ENCODE assay signal across 12 cellular contexts in the genomic region with DNA sequence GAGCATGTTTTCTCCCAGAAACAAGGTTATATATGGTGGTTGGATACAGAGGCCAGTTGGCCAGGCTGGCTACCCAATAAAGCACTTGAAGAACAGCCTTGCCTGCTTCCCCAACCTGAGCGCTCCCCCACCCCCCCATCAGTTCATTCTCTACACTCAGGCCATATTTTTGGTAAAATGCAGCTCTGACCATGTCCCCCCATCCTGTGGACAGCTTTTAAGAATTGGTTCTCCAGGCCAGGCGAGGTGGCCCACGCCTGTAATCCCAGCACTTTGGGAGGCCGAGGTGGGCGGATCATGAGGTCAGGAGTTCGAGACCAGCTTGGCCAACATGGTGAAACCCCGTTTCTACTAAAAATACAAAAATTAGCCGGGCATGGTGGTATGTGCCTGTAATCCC. TPM values are rescaled to one million over a fixed set of nuclear protein-coding genes. Genes with fewer than 3 reads are reported as not detected.
A peak's percentile ranks its signal among the peaks of the same experiment; 100 is the strongest.
DNase-seq lines count a peak whose midpoint lies in the region; ATAC-seq, FAIRE-seq and TF ChIP-seq lines count a peak whose summit lies in the region.
"Not testable (repeated sequence)": the region's sequence is repeated elsewhere in the genome, so short reads cannot be mapped to it uniquely, and the experiment has no call there.
"Had no signal": no experiment of that assay in that cellular context is flagged by ENCODE, and none has a peak within 500 bp of the region (broad histone marks: within the 10 kb centered on the region; RNA-seq: fewer than 3 reads in every experiment).

No MANE protein-coding gene starts in this region.

- in situ Hi-C loops in transverse colon (cut with MboI; ENCODE audit: low pct_ligation_motif_present in 1 of 4, low pct_unique_long_range_greater_than_20kb in 1 of 4, low sequenced_read_pairs in 3 of 4): not testable (repeated sequence)

- CTCF ChIA-PET in Caco-2 (lab: Charles Lee): interaction anchor here (1.4 to 1.7 kb wide), 2 partner anchors 13 to 15 kb away, joined by 3 to 9 read pairs; no protein-coding TSS in a partner anchor

- H3K79me2 ChIP-seq in osteoblast (ENCODE audit: insufficient read depth, low read length): not testable (repeated sequence)

- not testable (repeated sequence) for H3K4me2 ChIP-seq in osteoblast (ENCODE audit: insufficient read depth, low read length)

- not testable (repeated sequence) for H3K9me3 Mint-ChIP-seq in Caco-2 (ENCODE audit: unreplicated experiment); activated naive CD8-positive, alpha-beta T cell treated with anti-CD3 and anti-CD28 coated beads, Interleukin-2, amount 10 ng/mL, durations not matched to agents 7 days and 5 days

- H3K27me3 Mint-ChIP-seq in Caco-2 (ENCODE audit: insufficient read depth, unreplicated experiment); activated naive CD8-positive, alpha-beta T cell treated with anti-CD3 and anti-CD28 coated beads, Interleukin-2, amount 10 ng/mL, durations not matched to agents 7 days and 5 days: not testable (repeated sequence)

- TF ChIP-seq EP300 in transverse colon (IDR thresholded peaks at IDR 0.05; ENCODE audit: low read depth): not testable (repeated sequence)

- not testable (repeated sequence) for H3K4me3 ChIP-seq in Caco-2 (ENCODE audit: low read depth, low read length); duodenal mucosa (ENCODE audit: low read depth in 1 of 2, low read length in 2 of 2); right lobe of liver; osteoblast (ENCODE audit: insufficient read depth, low read length); small intestine (ENCODE audit: low read depth in 1 of 2, low read length in 2 of 2); transverse colon

- H3K4me1 Mint-ChIP-seq in Caco-2 (ENCODE audit: low read depth, unreplicated experiment): peaks cover 17% of the 10 kb centered on the region
- H3K4me1 Mint-ChIP-seq in activated naive CD8-positive, alpha-beta T cell treated with anti-CD3 and anti-CD28 coated beads, Interleukin-2, amount 10 ng/mL, durations not matched to agents 7 days and 5 days: peaks cover 19% of the 10 kb centered on the region

- H3K4me1 ChIP-seq in Caco-2: peaks cover 20% of the 10 kb centered on the region; the same call in 1 of the 2 replicates
- H3K4me1 ChIP-seq in duodenal mucosa (ENCODE audit: control insufficient read depth in 1 of 2, insufficient read depth in 2 of 2, low read length in 2 of 2): peaks cover 36 to 42% of the 10 kb centered on the region in 2 donors
- peaks cover 0 to 66% (median 36%) of the 10 kb centered on the region in 4 donors for H3K4me1 ChIP-seq in right lobe of liver
- H3K4me1 ChIP-seq in osteoblast (ENCODE audit: insufficient read depth, low read length): peaks cover 39% of the 10 kb centered on the region
- H3K4me1 ChIP-seq in small intestine (ENCODE audit: control insufficient read depth in 2 of 2, insufficient read depth in 1 of 2, low read depth in 1 of 2, low read length in 1 of 2): not testable (repeated sequence)
- peaks cover 10 to 35% (median 26%) of the 10 kb centered on the region in 4 donors for H3K4me1 ChIP-seq in transverse colon

- intact Hi-C loops in Caco-2 (cut with micrococcal nuclease; ENCODE audit: unreplicated experiment): loop anchor here (2.0 kb wide), 1 partner anchor 14 kb away; no protein-coding TSS in a partner anchor
- intact Hi-C loops in cardiac septum (cut with DNase I); right lobe of liver (cut with DNase I); transverse colon (cut with DNase I; ENCODE audit: low total_unique reads): not testable (repeated sequence)

- not testable (repeated sequence) for TF ChIP-seq CTCF in Caco-2 (IDR thresholded peaks at IDR 0.05; ENCODE audit: insufficient read depth in 1 of 2, low read depth in 1 of 2, low read length in 1 of 2, severe bottlenecking in 1 of 2, unreplicated experiment in 1 of 2); right lobe of liver (IDR thresholded peaks at IDR 0.05); osteoblast (IDR thresholded peaks at IDR 0.05; ENCODE audit: extremely low read depth, low read depth, low read length); transverse colon (IDR thresholded peaks at IDR 0.05)

- H3K36me3 Mint-ChIP-seq in Caco-2 (ENCODE audit: insufficient read depth, unreplicated experiment): peaks cover 90% of the 10 kb centered on the region
- peaks cover 21% of the 10 kb centered on the region for H3K36me3 Mint-ChIP-seq in activated naive CD8-positive, alpha-beta T cell treated with anti-CD3 and anti-CD28 coated beads, Interleukin-2, amount 10 ng/mL, durations not matched to agents 7 days and 5 days

- not testable (repeated sequence) for TF ChIP-seq POLR2A in right lobe of liver (IDR thresholded peaks at IDR 0.05); transverse colon (IDR thresholded peaks at IDR 0.05)

- H3K27me3 ChIP-seq in Caco-2 (replicated peaks; ENCODE audit: control insufficient read depth, insufficient read depth, low read length); duodenal mucosa (ENCODE audit: control insufficient read depth in 1 of 2, insufficient read depth in 2 of 2, low read length in 2 of 2); right lobe of liver; osteoblast (ENCODE audit: insufficient read depth, low read length); small intestine (ENCODE audit: control insufficient read depth in 2 of 2, insufficient read depth in 2 of 2, low read length in 2 of 2); transverse colon: not testable (repeated sequence)

- H3K36me3 ChIP-seq in Caco-2 (ENCODE audit: control insufficient read depth, insufficient read depth, low read length); transverse colon: not testable (repeated sequence)
- H3K36me3 ChIP-seq in duodenal mucosa (ENCODE audit: control insufficient read depth in 1 of 2, insufficient read depth in 2 of 2, low read length in 2 of 2) (peaks cover 39 to 79% of the 10 kb centered on the region in 2 donors), right lobe of liver (peaks cover 0 to 39% (median 19%) of the 10 kb centered on the region in 4 donors), osteoblast (ENCODE audit: insufficient read depth, low read length) (peaks cover 50% of the 10 kb centered on the region), small intestine (ENCODE audit: control insufficient read depth in 2 of 2, insufficient read depth in 2 of 2, low read length in 2 of 2) (peaks cover 0 to 12% of the 10 kb centered on the region in 2 donors)

- not testable (repeated sequence) for H3K9ac ChIP-seq in duodenal mucosa (ENCODE audit: low read depth in 1 of 2, low read length in 2 of 2)

- not testable (repeated sequence) for H2AFZ ChIP-seq in osteoblast (ENCODE audit: low read length)

- H3K4me3 Mint-ChIP-seq in Caco-2 (ENCODE audit: unreplicated experiment); activated naive CD8-positive, alpha-beta T cell treated with anti-CD3 and anti-CD28 coated beads, Interleukin-2, amount 10 ng/mL, durations not matched to agents 7 days and 5 days: not testable (repeated sequence)

- not testable (repeated sequence) for DNase-seq in Caco-2; activated naive CD8-positive, alpha-beta T cell treated with anti-CD3 and anti-CD28 coated beads, Interleukin-2, amount 10 ng/mL, durations not matched to agents 7 days and 5 days; right lobe of liver; osteoblast (ENCODE audit: insufficient read length, low spot score, missing footprints); small intestine; transverse colon
- peak; percentile 27 for DNase-seq in cardiac septum (ENCODE audit: low spot score)

- H4K20me1 ChIP-seq in osteoblast (ENCODE audit: insufficient read depth, low read length): peaks cover 51% of the 10 kb centered on the region

- ATAC-seq in activated naive CD8-positive, alpha-beta T cell treated with anti-CD3 and anti-CD28 coated beads, Interleukin-2, amount 10 ng/mL, durations not matched to agents 7 days and 5 days (ENCODE audit: low read depth); right lobe of liver: not testable (repeated sequence)

- WGBS in right lobe of liver (ENCODE audit: insufficient coverage, low coverage, low lambda C conversion rate, missing lambda C conversion rate): 80% methylated on average over 1 of the region's 8 CpGs
- WGBS in small intestine, 3 donors: 90 to 98% (median 96%) methylated on average over 8 of the region's 8 CpGs
- WGBS in transverse colon (ENCODE audit: low coverage in 1 of 2), 2 donors: 80 to 88% methylated on average over 2 to 8 of the region's 8 CpGs

- not testable (repeated sequence) for BruUV-seq in Caco-2 (replicated peaks; lab: Mats Ljungman, UMichigan)

- POLR2A ChIA-PET in Caco-2 (lab: Charles Lee): interaction anchor here (0.7 kb wide), 1 partner anchor 8 kb away, joined by 4 read pairs; no protein-coding TSS in a partner anchor
- POLR2A ChIA-PET in activated naive CD8-positive, alpha-beta T cell treated with anti-CD3 and anti-CD28 coated beads, Interleukin-2, amount 10 ng/mL, durations not matched to agents 7 days and 5 days (lab: Charles Lee): interaction anchor here (1.4 to 6.7 kb wide), 4 partner anchors 8 to 17 kb away, joined by 5 to 40 read pairs (median 6); a partner anchor contains a TSS

- peak overlapping the region; percentile 58 for H3K27ac Mint-ChIP-seq in Caco-2 (ENCODE audit: unreplicated experiment)
- H3K27ac Mint-ChIP-seq in activated naive CD8-positive, alpha-beta T cell treated with anti-CD3 and anti-CD28 coated beads, Interleukin-2, amount 10 ng/mL, durations not matched to agents 7 days and 5 days: peak overlapping the region; percentile 48

- not testable (repeated sequence) for FAIRE-seq in small intestine (lab: Jason Lieb, UNC)

- H3K9me3 ChIP-seq in Caco-2; duodenal mucosa (ENCODE audit: control insufficient read depth in 1 of 2, low read length in 2 of 2); right lobe of liver; osteoblast (ENCODE audit: low read depth, low read length); small intestine (ENCODE audit: control insufficient read depth, low read depth); transverse colon: not testable (repeated sequence)

- H3K27ac ChIP-seq in duodenal mucosa (ENCODE audit: low read depth, low read length): peak overlapping the region; percentile 81
- peak overlapping the region in 2 of 3 donors; percentile 50 to 51 for H3K27ac ChIP-seq in right lobe of liver
- H3K27ac ChIP-seq in osteoblast (ENCODE audit: low read depth, low read length): peak overlapping the region; percentile 93
- H3K27ac ChIP-seq in small intestine (ENCODE audit: low read depth in 1 of 2, low read length in 1 of 2): peak overlapping the region; percentile 47 to 86
- H3K27ac ChIP-seq in transverse colon: peak overlapping the region; percentile 73 to 99 (median 86)

RNA-seq across cellular contexts. Expression of a gene that starts 11.3 kb away (rescaled TPM):
- total RNA-seq in Caco-2 (2022) (147 and 160 TPM in 2 replicates), cardiac septum (126 TPM), right lobe of liver (100 to 1,000 TPM in 1 of 6 experiments, 10 to 100 TPM in 5; 29.7 to 129 (median 43.6) TPM), osteoblast (38.9 and 47.4 TPM in 2 replicates), transverse colon (100 to 1,000 TPM in 2 of 4 donors, 10 to 100 TPM in 2; 45.2 to 217 (median 110) TPM)
- total RNA-seq in activated naive CD8-positive, alpha-beta T cell treated with anti-CD3 and anti-CD28 coated beads, Interleukin-2, amount 10 ng/mL, durations not matched to agents 7 days and 5 days: 100 to 1,000 TPM; 199 to 200 TPM
- polyA plus RNA-seq in small intestine: 10 to 100 TPM; 50.3 to 73.2 (median 50.8) TPM

RNA-seq across cellular contexts. Expression of a gene that starts 16.2 kb away (rescaled TPM):
- total RNA-seq in Caco-2 (2022) (66.6 and 69.2 TPM in 2 replicates), cardiac septum (not detected), right lobe of liver (10 to 100 TPM; 12.6 to 41.3 (median 16.5) TPM), osteoblast (not detected in 2 replicates), transverse colon (10 to 100 TPM; 21.1 to 29.9 (median 24.8) TPM)
- total RNA-seq in activated naive CD8-positive, alpha-beta T cell treated with anti-CD3 and anti-CD28 coated beads, Interleukin-2, amount 10 ng/mL, durations not matched to agents 7 days and 5 days: 10 to 100 TPM; 27.3 to 28.2 TPM
- polyA plus RNA-seq in small intestine: 10 to 100 TPM; 14.6 to 42.3 (median 19.6) TPM
- total RNA-seq: glomerular endothelial cell, myocyte had no signal

RNA-seq across cellular contexts. Expression of a gene that starts 29.9 kb away (rescaled TPM):
- 20.2 and 22.3 TPM in 2 replicates for total RNA-seq in Caco-2 (2022)
- total RNA-seq in activated naive CD8-positive, alpha-beta T cell treated with anti-CD3 and anti-CD28 coated beads, Interleukin-2, amount 10 ng/mL, durations not matched to agents 7 days and 5 days: 1 to 10 TPM; 2.3 to 2.9 TPM
- 0.19 TPM for total RNA-seq in cardiac septum
- total RNA-seq in right lobe of liver: under 1 TPM; 0.05 to 0.51 (median 0.14) TPM
- 1.2 and 1.4 TPM in 2 replicates for total RNA-seq in osteoblast
- 1 to 10 TPM in 1 of 3 donors, under 1 TPM in 1, not detected in 1; 0.54 to 3.3 TPM for polyA plus RNA-seq in small intestine
- 10 to 100 TPM in 1 of 4 donors, 1 to 10 TPM in 3; 2.2 to 33.4 (median 4.7) TPM for total RNA-seq in transverse colon

RNA-seq across cellular contexts. Expression of a gene that starts 50.8 kb away (rescaled TPM):
- total RNA-seq in Caco-2 (2022): not detected in 2 replicates
- under 1 TPM in 1 of 2 experiments, not detected in 1; 0.65 TPM for total RNA-seq in activated naive CD8-positive, alpha-beta T cell treated with anti-CD3 and anti-CD28 coated beads, Interleukin-2, amount 10 ng/mL, durations not matched to agents 7 days and 5 days
- not detected for total RNA-seq in cardiac septum
- under 1 TPM in 1 of 6 experiments, not detected in 5; 0.35 TPM for total RNA-seq in right lobe of liver
- total RNA-seq in osteoblast: not detected in 2 replicates
- polyA plus RNA-seq in small intestine: not detected
- total RNA-seq in transverse colon: not detected
- total RNA-seq: glomerular endothelial cell, lung microvascular endothelial cell, myocyte, PC-9 had no signal

Comparison
In these comparisons a context has a peak if more than half of its experiments do, and no peak if none do; other contexts are left out.
1. RNA of a gene that starts 16.2 kb away (total RNA-seq): 66.6 to 69.2 TPM in Caco-2, 21.1 to 29.9 TPM in transverse colon, 27.3 to 28.2 TPM in activated naive CD8-positive, alpha-beta T cell treated with anti-CD3 and anti-CD28 coated beads, Interleukin-2, amount 10 ng/mL, durations not matched to agents 7 days and 5 days and 12.6 to 41.3 TPM in right lobe of liver; not detected in cardiac septum (single experiment) and not detected in osteoblast; every median in the first group is over 10 times any median in the second.
2. Peak in every context shown above with its lines, with median percentiles within 50 percentile points of each other: H3K27ac ChIP-seq.